ENCODE assay signal across 1 cellular context in the genomic region with DNA sequence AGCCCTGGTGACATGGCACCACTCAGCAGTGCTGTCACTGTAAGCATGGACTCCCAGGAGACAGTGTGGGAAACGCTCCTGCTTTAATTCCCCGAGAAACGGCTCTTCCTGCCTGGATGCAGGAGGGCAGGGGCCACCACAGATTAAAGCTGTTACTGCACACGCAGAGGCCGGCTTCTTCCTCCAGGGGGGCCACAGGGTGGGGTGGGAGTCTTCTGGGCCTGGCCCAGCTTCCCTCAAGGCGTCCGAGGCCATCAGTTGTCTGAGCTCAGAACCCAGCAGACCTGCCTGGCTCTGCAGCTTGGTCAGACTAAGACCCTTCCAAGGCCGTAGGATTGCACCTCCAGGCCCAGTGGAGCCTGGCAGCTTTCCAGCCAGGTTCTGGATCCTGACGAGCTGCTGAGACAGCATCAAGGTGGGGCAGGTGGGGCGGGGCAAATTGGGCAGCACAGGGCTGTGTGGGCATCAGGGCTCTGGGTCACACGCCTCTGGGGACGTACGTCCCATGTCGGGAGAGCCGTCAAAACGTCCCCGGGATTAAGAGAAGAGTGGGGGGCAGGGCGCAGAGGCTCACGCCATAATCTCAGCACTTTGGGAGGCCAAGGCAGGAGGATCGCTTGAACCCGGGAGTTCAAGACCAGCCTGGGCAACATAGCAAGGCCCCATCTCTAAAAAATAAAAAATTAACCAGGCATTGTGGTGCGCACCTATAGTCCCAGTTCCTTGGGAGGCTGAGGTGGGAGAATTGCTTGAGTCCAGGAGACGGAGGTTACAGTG.
TF ChIP-seq lines count a peak whose summit lies in the region.

No MANE protein-coding gene starts in this region.

TF ChIP-seq in HEK293, 187 proteins besides CTCF, POLR2A, EP300 and RAD21 (continued from another document and continues in another):
- TF ChIP-seq, protein P1, sequence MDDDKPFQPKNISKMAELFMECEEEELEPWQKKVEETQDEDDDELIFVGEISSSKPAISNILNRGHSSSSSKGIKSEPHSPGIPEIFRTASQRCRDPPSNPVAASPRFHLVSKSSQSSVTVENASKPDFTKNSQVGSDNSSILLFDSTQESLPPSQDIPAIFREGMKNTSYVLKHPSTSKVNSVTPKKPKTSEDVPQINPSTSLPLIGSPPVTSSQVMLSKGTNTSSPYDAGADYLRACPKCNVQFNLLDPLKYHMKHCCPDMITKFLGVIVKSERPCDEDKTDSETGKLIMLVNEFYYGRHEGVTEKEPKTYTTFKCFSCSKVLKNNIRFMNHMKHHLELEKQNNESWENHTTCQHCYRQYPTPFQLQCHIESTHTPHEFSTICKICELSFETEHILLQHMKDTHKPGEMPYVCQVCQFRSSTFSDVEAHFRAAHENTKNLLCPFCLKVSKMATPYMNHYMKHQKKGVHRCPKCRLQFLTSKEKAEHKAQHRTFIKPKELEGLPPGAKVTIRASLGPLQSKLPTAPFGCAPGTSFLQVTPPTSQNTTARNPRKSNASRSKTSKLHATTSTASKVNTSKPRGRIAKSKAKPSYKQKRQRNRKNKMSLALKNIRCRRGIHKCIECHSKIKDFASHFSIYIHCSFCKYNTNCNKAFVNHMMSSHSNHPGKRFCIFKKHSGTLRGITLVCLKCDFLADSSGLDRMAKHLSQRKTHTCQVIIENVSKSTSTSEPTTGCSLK (tag by site-specific recombination; IDR thresholded peaks at IDR 0.05): no peak
- TF ChIP-seq, protein P2, sequence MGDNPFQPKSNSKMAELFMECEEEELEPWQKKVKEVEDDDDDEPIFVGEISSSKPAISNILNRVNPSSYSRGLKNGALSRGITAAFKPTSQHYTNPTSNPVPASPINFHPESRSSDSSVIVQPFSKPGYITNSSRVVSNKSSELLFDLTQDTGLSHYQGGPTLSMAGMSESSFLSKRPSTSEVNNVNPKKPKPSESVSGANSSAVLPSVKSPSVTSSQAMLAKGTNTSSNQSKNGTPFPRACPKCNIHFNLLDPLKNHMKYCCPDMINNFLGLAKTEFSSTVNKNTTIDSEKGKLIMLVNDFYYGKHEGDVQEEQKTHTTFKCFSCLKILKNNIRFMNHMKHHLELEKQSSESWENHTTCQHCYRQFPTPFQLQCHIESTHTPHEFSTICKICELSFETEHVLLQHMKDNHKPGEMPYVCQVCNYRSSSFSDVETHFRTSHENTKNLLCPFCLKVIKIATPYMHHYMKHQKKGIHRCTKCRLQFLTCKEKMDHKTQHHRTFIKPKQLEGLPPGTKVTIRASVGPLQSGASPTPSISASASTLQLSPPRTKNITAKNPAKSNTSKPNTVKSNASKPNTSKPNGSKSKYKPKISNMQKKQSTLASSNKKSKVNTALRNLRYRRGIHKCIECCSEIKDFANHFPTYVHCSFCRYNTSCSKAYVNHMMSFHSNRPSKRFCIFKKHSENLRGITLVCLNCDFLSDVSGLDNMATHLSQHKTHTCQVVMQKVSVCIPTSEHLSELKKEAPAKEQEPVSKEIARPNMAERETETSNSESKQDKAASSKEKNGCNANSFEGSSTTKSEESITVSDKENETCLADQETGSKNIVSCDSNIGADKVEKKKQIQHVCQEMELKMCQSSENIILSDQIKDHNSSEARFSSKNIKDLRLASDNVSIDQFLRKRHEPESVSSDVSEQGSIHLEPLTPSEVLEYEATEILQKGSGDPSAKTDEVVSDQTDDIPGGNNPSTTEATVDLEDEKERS (tag by site-specific recombination; IDR thresholded peaks at IDR 0.05): no peak
- TF ChIP-seq ZNF48 (tag by site-specific recombination; IDR thresholded peaks at IDR 0.05) (no peak), GLI2 (tag by site-specific recombination; IDR thresholded peaks at IDR 0.05; ENCODE audit: borderline replicate concordance, low read depth) (no peak), ZNF626 (tag by site-specific recombination; IDR thresholded peaks at IDR 0.05) (no peak), ZNF514 (tag by site-specific recombination; IDR thresholded peaks at IDR 0.05) (no peak), ZNF747 (tag by site-specific recombination; IDR thresholded peaks at IDR 0.05) (no peak), PRDM2 (tag by site-specific recombination; IDR thresholded peaks at IDR 0.05; ENCODE audit: borderline replicate concordance) (no peak), ZNF449 (tag by site-specific recombination; IDR thresholded peaks at IDR 0.05) (no peak), ZNF433 (tag by site-specific recombination; IDR thresholded peaks at IDR 0.05; ENCODE audit: low read depth) (no peak), KLF1 (tag by site-specific recombination; IDR thresholded peaks at IDR 0.05) (peak; percentile 13; the same call in 1 of the 2 replicates), ZBTB8A (tag by site-specific recombination; IDR thresholded peaks at IDR 0.05) (peak; percentile 38; the same call in 1 of the 2 replicates), ZBTB49 (tag by site-specific recombination; IDR thresholded peaks at IDR 0.05; ENCODE audit: low read depth) (no peak), ZNF830 (tag by site-specific recombination; IDR thresholded peaks at IDR 0.05; ENCODE audit: low read depth) (no peak), ZNF600 (tag by site-specific recombination; IDR thresholded peaks at IDR 0.05) (peak; percentile 80), ZNF366 (tag by site-specific recombination; conservative IDR thresholded peaks at IDR 0.05) (no peak), ZNF184 (tag by site-specific recombination; IDR thresholded peaks at IDR 0.05) (no peak), ZNF654 (tag by site-specific recombination; IDR thresholded peaks at IDR 0.05; ENCODE audit: low read depth) (no peak), SP7 (tag by site-specific recombination; IDR thresholded peaks at IDR 0.05) (no peak), ZNF426 (tag by site-specific recombination; IDR thresholded peaks at IDR 0.05) (no peak), ZNF529 (tag by site-specific recombination; IDR thresholded peaks at IDR 0.05; ENCODE audit: insufficient replicate concordance) (no peak), ZNF16 (tag by site-specific recombination; IDR thresholded peaks at IDR 0.05; ENCODE audit: low read depth) (no peak), ZFP69B (tag by site-specific recombination; IDR thresholded peaks at IDR 0.05) (no peak)
- TF ChIP-seq, protein P3, sequence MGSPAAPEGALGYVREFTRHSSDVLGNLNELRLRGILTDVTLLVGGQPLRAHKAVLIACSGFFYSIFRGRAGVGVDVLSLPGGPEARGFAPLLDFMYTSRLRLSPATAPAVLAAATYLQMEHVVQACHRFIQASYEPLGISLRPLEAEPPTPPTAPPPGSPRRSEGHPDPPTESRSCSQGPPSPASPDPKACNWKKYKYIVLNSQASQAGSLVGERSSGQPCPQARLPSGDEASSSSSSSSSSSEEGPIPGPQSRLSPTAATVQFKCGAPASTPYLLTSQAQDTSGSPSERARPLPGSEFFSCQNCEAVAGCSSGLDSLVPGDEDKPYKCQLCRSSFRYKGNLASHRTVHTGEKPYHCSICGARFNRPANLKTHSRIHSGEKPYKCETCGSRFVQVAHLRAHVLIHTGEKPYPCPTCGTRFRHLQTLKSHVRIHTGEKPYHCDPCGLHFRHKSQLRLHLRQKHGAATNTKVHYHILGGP (tag by site-specific recombination; IDR thresholded peaks at IDR 0.05): no peak
- TF ChIP-seq, protein P4, sequence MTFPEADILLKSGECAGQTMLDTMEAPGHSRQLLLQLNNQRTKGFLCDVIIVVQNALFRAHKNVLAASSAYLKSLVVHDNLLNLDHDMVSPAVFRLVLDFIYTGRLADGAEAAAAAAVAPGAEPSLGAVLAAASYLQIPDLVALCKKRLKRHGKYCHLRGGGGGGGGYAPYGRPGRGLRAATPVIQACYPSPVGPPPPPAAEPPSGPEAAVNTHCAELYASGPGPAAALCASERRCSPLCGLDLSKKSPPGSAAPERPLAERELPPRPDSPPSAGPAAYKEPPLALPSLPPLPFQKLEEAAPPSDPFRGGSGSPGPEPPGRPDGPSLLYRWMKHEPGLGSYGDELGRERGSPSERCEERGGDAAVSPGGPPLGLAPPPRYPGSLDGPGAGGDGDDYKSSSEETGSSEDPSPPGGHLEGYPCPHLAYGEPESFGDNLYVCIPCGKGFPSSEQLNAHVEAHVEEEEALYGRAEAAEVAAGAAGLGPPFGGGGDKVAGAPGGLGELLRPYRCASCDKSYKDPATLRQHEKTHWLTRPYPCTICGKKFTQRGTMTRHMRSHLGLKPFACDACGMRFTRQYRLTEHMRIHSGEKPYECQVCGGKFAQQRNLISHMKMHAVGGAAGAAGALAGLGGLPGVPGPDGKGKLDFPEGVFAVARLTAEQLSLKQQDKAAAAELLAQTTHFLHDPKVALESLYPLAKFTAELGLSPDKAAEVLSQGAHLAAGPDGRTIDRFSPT (tag by site-specific recombination; IDR thresholded peaks at IDR 0.05): no peak
- TF ChIP-seq, protein P5, sequence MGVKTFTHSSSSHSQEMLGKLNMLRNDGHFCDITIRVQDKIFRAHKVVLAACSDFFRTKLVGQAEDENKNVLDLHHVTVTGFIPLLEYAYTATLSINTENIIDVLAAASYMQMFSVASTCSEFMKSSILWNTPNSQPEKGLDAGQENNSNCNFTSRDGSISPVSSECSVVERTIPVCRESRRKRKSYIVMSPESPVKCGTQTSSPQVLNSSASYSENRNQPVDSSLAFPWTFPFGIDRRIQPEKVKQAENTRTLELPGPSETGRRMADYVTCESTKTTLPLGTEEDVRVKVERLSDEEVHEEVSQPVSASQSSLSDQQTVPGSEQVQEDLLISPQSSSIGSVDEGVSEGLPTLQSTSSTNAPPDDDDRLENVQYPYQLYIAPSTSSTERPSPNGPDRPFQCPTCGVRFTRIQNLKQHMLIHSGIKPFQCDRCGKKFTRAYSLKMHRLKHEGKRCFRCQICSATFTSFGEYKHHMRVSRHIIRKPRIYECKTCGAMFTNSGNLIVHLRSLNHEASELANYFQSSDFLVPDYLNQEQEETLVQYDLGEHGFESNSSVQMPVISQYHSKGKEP (tag by site-specific recombination; IDR thresholded peaks at IDR 0.05): no peak
